In the genomic region with DNA sequence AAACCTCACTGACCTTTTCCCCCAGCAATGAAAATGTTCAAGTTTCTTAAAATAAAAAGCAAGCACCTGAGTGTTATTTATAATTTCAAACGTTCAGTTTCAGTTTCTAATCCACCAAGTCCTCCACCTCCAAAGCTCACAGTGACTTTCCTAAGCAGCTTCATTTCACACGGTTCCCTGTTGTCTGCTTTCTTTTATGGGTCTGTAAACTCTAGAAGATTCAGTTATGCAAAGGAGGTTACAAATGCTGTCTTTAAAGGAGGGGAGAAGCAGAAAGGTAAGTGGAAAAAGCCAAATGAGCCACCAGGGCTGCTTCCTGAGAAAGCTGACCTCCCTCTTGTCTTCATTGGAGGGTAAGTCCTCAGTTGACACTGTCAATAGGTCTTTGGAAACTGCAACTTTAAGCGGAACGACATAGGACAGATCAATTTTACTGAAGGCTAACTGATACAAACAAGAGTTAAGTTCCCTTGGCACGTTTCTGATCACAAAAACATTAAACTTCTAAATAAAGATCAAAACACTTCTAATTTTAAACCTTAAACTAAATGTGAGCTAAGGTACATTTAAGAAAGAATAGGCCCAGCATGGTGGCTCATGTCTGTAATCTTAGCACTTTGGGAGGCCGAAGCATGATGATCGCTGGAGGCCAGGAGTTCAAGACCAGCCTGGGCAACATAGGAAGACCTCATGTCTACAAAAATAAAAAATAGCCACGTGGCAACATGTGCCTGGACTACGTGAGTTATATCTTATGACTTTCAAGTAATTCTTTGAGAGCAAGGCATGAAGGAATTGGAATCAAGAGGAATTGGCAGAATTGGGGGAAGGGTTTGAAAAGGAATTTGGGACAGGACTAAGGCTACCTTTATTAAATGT, we compare ENCODE assay signal across 1 cellular context.
TF ChIP-seq lines count a peak whose summit lies in the region.

No MANE protein-coding gene starts in this region.

TF ChIP-seq in GM23338, 12 proteins besides CTCF, POLR2A, EP300 and RAD21:
- TF ChIP-seq NANOG (IDR thresholded peaks at IDR 0.05; ENCODE audit: borderline replicate concordance): no peak
- no peak for TF ChIP-seq EZH2phosphoT487 (IDR thresholded peaks at IDR 0.05; ENCODE audit: unreplicated experiment)
- TF ChIP-seq, protein P1, sequence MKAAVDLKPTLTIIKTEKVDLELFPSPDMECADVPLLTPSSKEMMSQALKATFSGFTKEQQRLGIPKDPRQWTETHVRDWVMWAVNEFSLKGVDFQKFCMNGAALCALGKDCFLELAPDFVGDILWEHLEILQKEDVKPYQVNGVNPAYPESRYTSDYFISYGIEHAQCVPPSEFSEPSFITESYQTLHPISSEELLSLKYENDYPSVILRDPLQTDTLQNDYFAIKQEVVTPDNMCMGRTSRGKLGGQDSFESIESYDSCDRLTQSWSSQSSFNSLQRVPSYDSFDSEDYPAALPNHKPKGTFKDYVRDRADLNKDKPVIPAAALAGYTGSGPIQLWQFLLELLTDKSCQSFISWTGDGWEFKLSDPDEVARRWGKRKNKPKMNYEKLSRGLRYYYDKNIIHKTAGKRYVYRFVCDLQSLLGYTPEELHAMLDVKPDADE (IDR thresholded peaks at IDR 0.05): no peak
- TF ChIP-seq, protein P2, sequence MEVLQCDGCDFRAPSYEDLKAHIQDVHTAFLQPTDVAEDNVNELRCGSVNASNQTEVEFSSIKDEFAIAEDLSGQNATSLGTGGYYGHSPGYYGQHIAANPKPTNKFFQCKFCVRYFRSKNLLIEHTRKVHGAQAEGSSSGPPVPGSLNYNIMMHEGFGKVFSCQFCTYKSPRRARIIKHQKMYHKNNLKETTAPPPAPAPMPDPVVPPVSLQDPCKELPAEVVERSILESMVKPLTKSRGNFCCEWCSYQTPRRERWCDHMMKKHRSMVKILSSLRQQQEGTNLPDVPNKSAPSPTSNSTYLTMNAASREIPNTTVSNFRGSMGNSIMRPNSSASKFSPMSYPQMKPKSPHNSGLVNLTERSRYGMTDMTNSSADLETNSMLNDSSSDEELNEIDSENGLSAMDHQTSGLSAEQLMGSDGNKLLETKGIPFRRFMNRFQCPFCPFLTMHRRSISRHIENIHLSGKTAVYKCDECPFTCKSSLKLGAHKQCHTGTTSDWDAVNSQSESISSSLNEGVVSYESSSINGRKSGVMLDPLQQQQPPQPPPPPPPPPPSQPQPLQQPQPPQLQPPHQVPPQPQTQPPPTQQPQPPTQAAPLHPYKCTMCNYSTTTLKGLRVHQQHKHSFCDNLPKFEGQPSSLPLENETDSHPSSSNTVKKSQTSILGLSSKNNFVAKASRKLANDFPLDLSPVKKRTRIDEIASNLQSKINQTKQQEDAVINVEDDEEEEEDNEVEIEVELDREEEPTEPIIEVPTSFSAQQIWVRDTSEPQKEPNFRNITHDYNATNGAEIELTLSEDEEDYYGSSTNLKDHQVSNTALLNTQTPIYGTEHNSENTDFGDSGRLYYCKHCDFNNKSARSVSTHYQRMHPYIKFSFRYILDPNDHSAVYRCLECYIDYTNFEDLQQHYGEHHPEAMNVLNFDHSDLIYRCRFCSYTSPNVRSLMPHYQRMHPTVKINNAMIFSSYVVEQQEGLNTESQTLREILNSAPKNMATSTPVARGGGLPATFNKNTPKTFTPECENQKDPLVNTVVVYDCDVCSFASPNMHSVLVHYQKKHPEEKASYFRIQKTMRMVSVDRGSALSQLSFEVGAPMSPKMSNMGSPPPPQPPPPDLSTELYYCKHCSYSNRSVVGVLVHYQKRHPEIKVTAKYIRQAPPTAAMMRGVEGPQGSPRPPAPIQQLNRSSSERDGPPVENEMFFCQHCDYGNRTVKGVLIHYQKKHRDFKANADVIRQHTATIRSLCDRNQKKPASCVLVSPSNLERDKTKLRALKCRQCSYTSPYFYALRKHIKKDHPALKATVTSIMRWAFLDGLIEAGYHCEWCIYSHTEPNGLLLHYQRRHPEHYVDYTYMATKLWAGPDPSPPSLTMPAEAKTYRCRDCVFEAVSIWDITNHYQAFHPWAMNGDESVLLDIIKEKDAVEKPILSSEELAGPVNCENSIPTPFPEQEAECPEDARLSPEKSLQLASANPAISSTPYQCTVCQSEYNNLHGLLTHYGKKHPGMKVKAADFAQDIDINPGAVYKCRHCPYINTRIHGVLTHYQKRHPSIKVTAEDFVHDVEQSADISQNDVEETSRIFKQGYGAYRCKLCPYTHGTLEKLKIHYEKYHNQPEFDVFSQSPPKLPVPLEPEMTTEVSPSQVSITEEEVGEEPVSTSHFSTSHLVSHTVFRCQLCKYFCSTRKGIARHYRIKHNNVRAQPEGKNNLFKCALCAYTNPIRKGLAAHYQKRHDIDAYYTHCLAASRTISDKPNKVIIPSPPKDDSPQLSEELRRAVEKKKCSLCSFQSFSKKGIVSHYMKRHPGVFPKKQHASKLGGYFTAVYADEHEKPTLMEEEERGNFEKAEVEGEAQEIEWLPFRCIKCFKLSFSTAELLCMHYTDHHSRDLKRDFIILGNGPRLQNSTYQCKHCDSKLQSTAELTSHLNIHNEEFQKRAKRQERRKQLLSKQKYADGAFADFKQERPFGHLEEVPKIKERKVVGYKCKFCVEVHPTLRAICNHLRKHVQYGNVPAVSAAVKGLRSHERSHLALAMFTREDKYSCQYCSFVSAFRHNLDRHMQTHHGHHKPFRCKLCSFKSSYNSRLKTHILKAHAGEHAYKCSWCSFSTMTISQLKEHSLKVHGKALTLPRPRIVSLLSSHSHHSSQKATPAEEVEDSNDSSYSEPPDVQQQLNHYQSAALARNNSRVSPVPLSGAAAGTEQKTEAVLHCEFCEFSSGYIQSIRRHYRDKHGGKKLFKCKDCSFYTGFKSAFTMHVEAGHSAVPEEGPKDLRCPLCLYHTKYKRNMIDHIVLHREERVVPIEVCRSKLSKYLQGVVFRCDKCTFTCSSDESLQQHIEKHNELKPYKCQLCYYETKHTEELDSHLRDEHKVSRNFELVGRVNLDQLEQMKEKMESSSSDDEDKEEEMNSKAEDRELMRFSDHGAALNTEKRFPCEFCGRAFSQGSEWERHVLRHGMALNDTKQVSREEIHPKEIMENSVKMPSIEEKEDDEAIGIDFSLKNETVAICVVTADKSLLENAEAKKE (CRISPR knock-in tag; IDR thresholded peaks at IDR 0.05): no peak
- no peak for TF ChIP-seq ZNF331 (CRISPR knock-in tag; IDR thresholded peaks at IDR 0.05; ENCODE audit: low read depth)
- TF ChIP-seq STAT1 (IDR thresholded peaks at IDR 0.05; ENCODE audit: unreplicated experiment): no peak
- TF ChIP-seq EZH2 (IDR thresholded peaks at IDR 0.05; ENCODE audit: low read depth, unreplicated experiment): no peak
- no peak for TF ChIP-seq POLR2AphosphoS5 (IDR thresholded peaks at IDR 0.05; ENCODE audit: low read depth)
- no peak for TF ChIP-seq CREB1 (CRISPR knock-in tag; IDR thresholded peaks at IDR 0.05; ENCODE audit: low read depth)
- TF ChIP-seq, protein P3, sequence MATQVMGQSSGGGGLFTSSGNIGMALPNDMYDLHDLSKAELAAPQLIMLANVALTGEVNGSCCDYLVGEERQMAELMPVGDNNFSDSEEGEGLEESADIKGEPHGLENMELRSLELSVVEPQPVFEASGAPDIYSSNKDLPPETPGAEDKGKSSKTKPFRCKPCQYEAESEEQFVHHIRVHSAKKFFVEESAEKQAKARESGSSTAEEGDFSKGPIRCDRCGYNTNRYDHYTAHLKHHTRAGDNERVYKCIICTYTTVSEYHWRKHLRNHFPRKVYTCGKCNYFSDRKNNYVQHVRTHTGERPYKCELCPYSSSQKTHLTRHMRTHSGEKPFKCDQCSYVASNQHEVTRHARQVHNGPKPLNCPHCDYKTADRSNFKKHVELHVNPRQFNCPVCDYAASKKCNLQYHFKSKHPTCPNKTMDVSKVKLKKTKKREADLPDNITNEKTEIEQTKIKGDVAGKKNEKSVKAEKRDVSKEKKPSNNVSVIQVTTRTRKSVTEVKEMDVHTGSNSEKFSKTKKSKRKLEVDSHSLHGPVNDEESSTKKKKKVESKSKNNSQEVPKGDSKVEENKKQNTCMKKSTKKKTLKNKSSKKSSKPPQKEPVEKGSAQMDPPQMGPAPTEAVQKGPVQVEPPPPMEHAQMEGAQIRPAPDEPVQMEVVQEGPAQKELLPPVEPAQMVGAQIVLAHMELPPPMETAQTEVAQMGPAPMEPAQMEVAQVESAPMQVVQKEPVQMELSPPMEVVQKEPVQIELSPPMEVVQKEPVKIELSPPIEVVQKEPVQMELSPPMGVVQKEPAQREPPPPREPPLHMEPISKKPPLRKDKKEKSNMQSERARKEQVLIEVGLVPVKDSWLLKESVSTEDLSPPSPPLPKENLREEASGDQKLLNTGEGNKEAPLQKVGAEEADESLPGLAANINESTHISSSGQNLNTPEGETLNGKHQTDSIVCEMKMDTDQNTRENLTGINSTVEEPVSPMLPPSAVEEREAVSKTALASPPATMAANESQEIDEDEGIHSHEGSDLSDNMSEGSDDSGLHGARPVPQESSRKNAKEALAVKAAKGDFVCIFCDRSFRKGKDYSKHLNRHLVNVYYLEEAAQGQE (IDR thresholded peaks at IDR 0.05; ENCODE audit: unreplicated experiment): no peak
- TF ChIP-seq ZNF114 (CRISPR knock-in tag; IDR thresholded peaks at IDR 0.05): no peak
- TF ChIP-seq JUNB (IDR thresholded peaks at IDR 0.05; ENCODE audit: unreplicated experiment): no peak
